Comparison of ENCODE assay signal across 21 cellular contexts in genomic region chr18:42635378-42636048, GRCh38.
A peak's percentile ranks its signal among the peaks of the same experiment; 100 is the strongest.
DNase-seq lines count a peak whose midpoint lies in the region; ATAC-seq, FAIRE-seq and TF ChIP-seq lines count a peak whose summit lies in the region.
"Had no signal": no experiment of that assay in that cellular context is flagged by ENCODE, and none has a peak within 500 bp of the region (broad histone marks: within the 10 kb centered on the region; RNA-seq: fewer than 3 reads in every experiment).

No MANE protein-coding gene starts in this region.

- no peaks in the 10 kb centered on the region for H3K9me3 ChIP-seq in OCI-LY3 (ENCODE audit: insufficient read depth, low read length)
- H3K9me3 ChIP-seq in iPS DF 6.9 (ENCODE audit: control insufficient read depth, insufficient read depth, low read length): no peaks in the 10 kb centered on the region
- H3K9me3 ChIP-seq in upper lobe of right lung: no peaks in the 10 kb centered on the region

- no peaks in the 10 kb centered on the region for H3K4me1 Mint-ChIP-seq in stimulated activated effector memory CD8-positive, alpha-beta T cell treated with anti-CD3 and anti-CD28 coated beads, Interleukin-12 subunit alpha, Interleukin-12 subunit beta, amount 100 ng/mL, for 72 hours
- H3K4me1 Mint-ChIP-seq: CD4-positive, alpha-beta memory T cell; naive B cell had no signal

- H3K27ac ChIP-seq in OCI-LY3 (ENCODE audit: low read length) (no peak overlapping the region), iPS DF 6.9 (ENCODE audit: low read length) (no peak overlapping the region), upper lobe of right lung (no peak overlapping the region)
- H3K27ac ChIP-seq: cardiac muscle cell had no signal

- H3K27me3 ChIP-seq in OCI-LY3 (ENCODE audit: low read depth, low read length) (no peaks in the 10 kb centered on the region), iPS DF 6.9 (ENCODE audit: control insufficient read depth, insufficient read depth, low read length) (no peaks in the 10 kb centered on the region), upper lobe of right lung (peaks cover 3% of the 10 kb centered on the region)
- H3K27me3 ChIP-seq: cardiac muscle cell had no signal

- no peaks in the 10 kb centered on the region for H3K36me3 Mint-ChIP-seq in stimulated activated effector memory CD8-positive, alpha-beta T cell treated with anti-CD3 and anti-CD28 coated beads, Interleukin-12 subunit alpha, Interleukin-12 subunit beta, amount 100 ng/mL, for 72 hours
- H3K36me3 Mint-ChIP-seq: activated naive CD4-positive, alpha-beta T cell treated with anti-CD3 and anti-CD28 coated beads, Interleukin-2, amount 50 U/mL, for 72 hours; CD4-positive, alpha-beta memory T cell; naive B cell had no signal

- H3K4me1 ChIP-seq in OCI-LY3 (ENCODE audit: low read length) (peaks cover 4% of the 10 kb centered on the region; the same call in 1 of the 2 replicates), iPS DF 6.9 (ENCODE audit: control insufficient read depth, insufficient read depth, low read length) (no peaks in the 10 kb centered on the region; the same call in 1 of the 2 replicates), upper lobe of right lung (no peaks in the 10 kb centered on the region)

- H2AFZ ChIP-seq in OCI-LY3 (ENCODE audit: low read depth, low read length): no peak overlapping the region

- H3K9ac ChIP-seq in OCI-LY3 (ENCODE audit: low read length): no peak overlapping the region

- no peaks in the 10 kb centered on the region for H4K20me1 ChIP-seq in OCI-LY3 (ENCODE audit: insufficient read depth, low read length)

- H3K4me3 Mint-ChIP-seq in stimulated activated effector memory CD8-positive, alpha-beta T cell treated with anti-CD3 and anti-CD28 coated beads, Interleukin-12 subunit alpha, Interleukin-12 subunit beta, amount 100 ng/mL, for 72 hours: no peak overlapping the region
- H3K4me3 Mint-ChIP-seq: CD4-positive, alpha-beta memory T cell; naive B cell had no signal

- H3K79me2 ChIP-seq in OCI-LY3 (ENCODE audit: low read length): no peaks in the 10 kb centered on the region

- no peak for FAIRE-seq in frontal cortex (lab: Jason Lieb, UNC)
- FAIRE-seq: endometrium, GM18507 had no signal

- peaks cover 10% of the 10 kb centered on the region for H3K9me3 Mint-ChIP-seq in stimulated activated effector memory CD8-positive, alpha-beta T cell treated with anti-CD3 and anti-CD28 coated beads, Interleukin-12 subunit alpha, Interleukin-12 subunit beta, amount 100 ng/mL, for 72 hours

- no CpG with 5 or more reads among the region's 3 CpGs for WGBS in iPS DF 6.9 (ENCODE audit: insufficient coverage, insufficient read length)

- no peak overlapping the region for H3K27ac Mint-ChIP-seq in stimulated activated effector memory CD8-positive, alpha-beta T cell treated with anti-CD3 and anti-CD28 coated beads, Interleukin-12 subunit alpha, Interleukin-12 subunit beta, amount 100 ng/mL, for 72 hours
- H3K27ac Mint-ChIP-seq: activated naive CD4-positive, alpha-beta T cell treated with anti-CD3 and anti-CD28 coated beads, Interleukin-2, amount 50 U/mL, for 72 hours; CD4-positive, alpha-beta memory T cell; naive B cell had no signal

- H3K4me3 ChIP-seq in OCI-LY3 (ENCODE audit: low read length) (no peak overlapping the region), iPS DF 6.9 (ENCODE audit: low read length) (no peak overlapping the region), retinal pigment epithelial cell (ENCODE audit: low read length) (no peak overlapping the region), upper lobe of right lung (no peak overlapping the region)
- H3K4me3 ChIP-seq: cardiac muscle cell had no signal

- intact Hi-C loops in upper lobe of right lung (cut with DNase I): no loop called here

- H3K4me2 ChIP-seq in OCI-LY3 (ENCODE audit: low read length): no peak overlapping the region

- DNase-seq in DMS 273 (lab: John Stamatoyannopoulos, UW; ENCODE audit: unreplicated experiment) (peak; percentile 18), DMS 273 treated with DMSO at 0.1 percent for 48 hours (lab: John Stamatoyannopoulos, UW) (no peak), iPS DF 6.9 (ENCODE audit: low read depth, low spot score) (peak; percentile 18), retinal pigment epithelial cell (ENCODE audit: low read depth) (no peak), frontal cortex (ENCODE audit: low spot score in 2 of 2) (no peak), upper lobe of right lung (no peak)
- DNase-seq in stimulated activated effector memory CD8-positive, alpha-beta T cell treated with anti-CD3 and anti-CD28 coated beads, Interleukin-12 subunit alpha, Interleukin-12 subunit beta, amount 100 ng/mL, for 72 hours (ENCODE audit: low spot score in 2 of 2): no peak
- DNase-seq: 8988T; activated CD8-positive, alpha-beta memory T cell treated with anti-CD3 and anti-CD28 coated beads, Interleukin-2, amount 50 U/mL, for 4 hours; CD4-positive, alpha-beta memory T cell; GF-D8; left cardiac atrium; naive B cell; NCI-H1105 treated with DMSO at 0.1 percent for 48 hours; NCI-H226; PC-3 had no signal

- TF ChIP-seq CTCF in OCI-LY3 (IDR thresholded peaks at IDR 0.05; ENCODE audit: low read depth, low read length): peak; percentile 72
- peak; percentile 29 for TF ChIP-seq CTCF in retinal pigment epithelial cell (conservative IDR thresholded peaks at IDR 0.05; ENCODE audit: low read depth, low read length)
- no peak for TF ChIP-seq CTCF in upper lobe of right lung (IDR thresholded peaks at IDR 0.05)

- H3K36me3 ChIP-seq in OCI-LY3 (replicated peaks; ENCODE audit: low read depth, low read length) (no peaks in the 10 kb centered on the region), iPS DF 6.9 (ENCODE audit: control insufficient read depth, insufficient read depth, low read length) (no peaks in the 10 kb centered on the region), upper lobe of right lung (no peaks in the 10 kb centered on the region)
- H3K36me3 ChIP-seq: cardiac muscle cell had no signal

- ATAC-seq in upper lobe of right lung: no peak
- no peak for ATAC-seq in stimulated activated effector memory CD8-positive, alpha-beta T cell treated with anti-CD3 and anti-CD28 coated beads, Interleukin-12 subunit alpha, Interleukin-12 subunit beta, amount 100 ng/mL, for 72 hours
- ATAC-seq: activated naive CD4-positive, alpha-beta T cell treated with anti-CD3 and anti-CD28 coated beads, Interleukin-2, amount 50 U/mL, for 72 hours; PC-3 had no signal

Comparison
In these comparisons a context has a peak if more than half of its experiments do, and no peak if none do; other contexts are left out.
1. DNase-seq: peak in DMS 273 (single experiment) and iPS DF 6.9 (single experiment); none in DMS 273 treated with DMSO at 0.1 percent for 48 hours (single experiment), retinal pigment epithelial cell (single experiment), frontal cortex (0 of 2), upper lobe of right lung (single experiment) and stimulated activated effector memory CD8-positive, alpha-beta T cell treated with anti-CD3 and anti-CD28 coated beads, Interleukin-12 subunit alpha, Interleukin-12 subunit beta, amount 100 ng/mL, for 72 hours (0 of 2).